8 cellular contexts compared by ENCODE assay signal in the genomic region with DNA sequence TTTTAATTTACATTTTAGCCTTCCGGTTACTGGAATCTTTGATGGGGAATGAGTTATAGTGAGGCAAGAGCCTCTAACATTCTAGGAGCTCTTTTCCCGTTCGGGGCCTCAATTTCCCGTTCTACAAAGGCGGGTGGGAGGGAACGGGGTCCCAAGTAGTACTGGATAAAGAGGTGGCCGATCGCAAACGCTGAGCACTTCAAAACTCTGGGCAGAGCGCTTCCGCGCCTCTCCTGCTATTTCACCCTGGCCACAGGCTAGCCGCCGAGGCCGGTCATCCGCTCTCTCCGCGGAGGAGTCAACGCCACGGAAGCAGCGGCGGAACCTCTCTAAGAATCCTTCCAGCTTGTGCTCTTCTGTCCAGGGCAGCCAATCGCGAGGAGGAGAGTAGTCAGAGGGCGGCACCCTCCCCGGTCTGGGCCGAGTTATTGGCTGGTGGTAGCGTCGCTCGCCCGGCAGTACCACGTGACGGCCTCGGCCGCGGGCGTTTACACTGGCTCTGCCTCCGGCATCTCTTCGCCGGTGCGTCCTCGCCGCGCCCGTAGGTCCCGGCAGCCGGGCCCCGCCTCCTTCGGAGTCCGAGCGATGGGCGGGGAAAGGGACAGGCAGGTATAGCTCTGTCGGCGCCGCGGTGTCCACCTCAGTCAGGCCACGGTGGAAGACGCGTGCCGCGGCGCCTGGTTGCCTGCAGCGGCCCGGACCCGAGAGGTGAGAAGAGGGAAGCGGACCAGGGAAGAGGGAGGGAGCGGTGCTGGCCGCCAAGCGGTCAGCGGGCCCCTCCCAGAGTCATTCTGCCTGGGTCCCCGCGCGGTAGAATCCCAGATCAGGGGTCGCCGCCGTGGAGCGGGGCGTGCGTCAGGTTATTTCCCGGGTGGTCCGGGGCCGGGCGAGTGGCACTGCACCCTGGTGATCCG. TPM values are rescaled to one million over a fixed set of nuclear protein-coding genes. Genes with fewer than 3 reads are reported as not detected.
A peak's percentile ranks its signal among the peaks of the same experiment; 100 is the strongest.
DNase-seq lines count a peak whose midpoint lies in the region; ATAC-seq and TF ChIP-seq lines count a peak whose summit lies in the region.

A gene (plus strand): TSS at position 487 of the 914 bp plus-strand sequence. CDS start 16,895 bp downstream, outside the sequence.

- H3K4me3 Mint-ChIP-seq in activated naive CD8-positive, alpha-beta T cell treated with anti-CD3 and anti-CD28 coated beads for 36 hours = peak within 1 kb of the TSS; percentile 96
- H3K4me3 Mint-ChIP-seq in glutamatergic neuron (ENCODE audit: unreplicated experiment) (peak within 1 kb of the TSS; percentile 96), osteocyte (ENCODE audit: unreplicated experiment) (peak within 1 kb of the TSS; percentile 88)

- ATAC-seq in HG02610 (IDR thresholded peaks at IDR 0.05; ENCODE audit: unreplicated experiment) = peak; percentile 99

- peaks cover 10% of the 10 kb centered on the region for H3K36me3 Mint-ChIP-seq in activated naive CD8-positive, alpha-beta T cell treated with anti-CD3 and anti-CD28 coated beads for 36 hours
- H3K36me3 Mint-ChIP-seq in glutamatergic neuron (ENCODE audit: unreplicated experiment) = no peaks in the 10 kb centered on the region
- no peaks in the 10 kb centered on the region for H3K36me3 Mint-ChIP-seq in osteocyte (ENCODE audit: unreplicated experiment)

- peaks cover 29% of the 10 kb centered on the region for H3K4me1 Mint-ChIP-seq in activated naive CD8-positive, alpha-beta T cell treated with anti-CD3 and anti-CD28 coated beads for 36 hours
- H3K4me1 Mint-ChIP-seq in glutamatergic neuron (ENCODE audit: low read depth, unreplicated experiment) (peaks cover 9% of the 10 kb centered on the region), osteocyte (ENCODE audit: unreplicated experiment) (peaks cover 49% of the 10 kb centered on the region)

- under 1% methylated on average over 84 of the region's 84 CpGs for WGBS in thymus

- DNase-seq in GM10248 (ENCODE audit: extremely low spot score) (peak; percentile 98), NCI-H1092 treated with DMSO at 0.1 percent for 48 hours (lab: John Stamatoyannopoulos, UW) (peak; percentile 94), SKM-1 (lab: John Stamatoyannopoulos, UW; ENCODE audit: unreplicated experiment) (peak; percentile 98), glutamatergic neuron (peak; percentile 95), osteocyte (ENCODE audit: extremely low spot score, unreplicated experiment) (peak; percentile 98)
- DNase-seq in activated naive CD8-positive, alpha-beta T cell treated with anti-CD3 and anti-CD28 coated beads for 36 hours = peak; percentile 95

- no peaks in the 10 kb centered on the region for H3K9me3 Mint-ChIP-seq in activated naive CD8-positive, alpha-beta T cell treated with anti-CD3 and anti-CD28 coated beads for 36 hours
- peaks cover 10% of the 10 kb centered on the region for H3K9me3 Mint-ChIP-seq in glutamatergic neuron (ENCODE audit: unreplicated experiment)
- H3K9me3 Mint-ChIP-seq in osteocyte (ENCODE audit: unreplicated experiment) = no peaks in the 10 kb centered on the region

- TF ChIP-seq CTCF in GM10248 (IDR thresholded peaks at IDR 0.05; ENCODE audit: control extremely low read depth, extremely low read depth, low read depth, missing control alignments) (no peak), glutamatergic neuron (IDR thresholded peaks at IDR 0.05; ENCODE audit: partially characterized antibody, unreplicated experiment) (no peak), osteocyte (IDR thresholded peaks at IDR 0.05) (no peak)

- H3K27ac Mint-ChIP-seq in activated naive CD8-positive, alpha-beta T cell treated with anti-CD3 and anti-CD28 coated beads for 36 hours = peak within 1 kb of the TSS; percentile 97
- H3K27ac Mint-ChIP-seq in glutamatergic neuron (ENCODE audit: unreplicated experiment) = peak within 1 kb of the TSS; percentile 94
- peak within 1 kb of the TSS; percentile 99 for H3K27ac Mint-ChIP-seq in osteocyte (ENCODE audit: unreplicated experiment)

- H3K27me3 ChIP-seq in thymus (ENCODE audit: control insufficient read depth, insufficient read depth) = no peaks in the 10 kb centered on the region

- peaks cover 10% of the 10 kb centered on the region for H3K4me1 ChIP-seq in thymus (ENCODE audit: control insufficient read depth, insufficient read depth, low read length)

- H3K36me3 ChIP-seq in thymus (ENCODE audit: control insufficient read depth, insufficient read depth) = no peaks in the 10 kb centered on the region

- H3K27ac ChIP-seq in thymus (ENCODE audit: low read depth) = peak within 1 kb of the TSS; percentile 87

- no peaks in the 10 kb centered on the region for H3K9me3 ChIP-seq in thymus (ENCODE audit: control insufficient read depth)

- H3K27me3 Mint-ChIP-seq in activated naive CD8-positive, alpha-beta T cell treated with anti-CD3 and anti-CD28 coated beads for 36 hours = no peaks in the 10 kb centered on the region
- peaks cover 9% of the 10 kb centered on the region for H3K27me3 Mint-ChIP-seq in glutamatergic neuron (ENCODE audit: unreplicated experiment)
- H3K27me3 Mint-ChIP-seq in osteocyte (ENCODE audit: unreplicated experiment) = no peaks in the 10 kb centered on the region

- H3K4me3 ChIP-seq in thymus (ENCODE audit: low read length) = peak within 1 kb of the TSS; percentile 94

- CTCF ChIA-PET in GM10248 (lab: Yijun Ruan, JAX) = interaction anchor here (1.0 to 7.7 kb wide), 16 partner anchors 9 to 338 kb away, joined by 3 to 46 read pairs (median 9); no protein-coding TSS in a partner anchor

- POLR2A ChIA-PET in GM10248 (lab: Yijun Ruan, JAX) = interaction anchor here (0.8 to 1.5 kb wide), 2 partner anchors 40 to 89 kb away, joined by 3 to 11 read pairs; a partner anchor contains a TSS

RNA-seq across cellular contexts. Expression of the gene that starts here (rescaled TPM):
- total RNA-seq in activated naive CD8-positive, alpha-beta T cell treated with anti-CD3 and anti-CD28 coated beads for 36 hours = 1 to 10 TPM; 6.6 TPM
- total RNA-seq in glutamatergic neuron (ENCODE audit: unreplicated experiment) = 4.7 TPM
- 39.7 and 41.8 TPM in 2 replicates for total RNA-seq in osteocyte
- polyA plus RNA-seq in thymus = 5.3 TPM

Comparison
In these comparisons a context has a peak if more than half of its experiments do, and no peak if none do; other contexts are left out.
1. Peak in every context shown above with its lines: DNase-seq, ATAC-seq, H3K4me3 ChIP-seq and H3K27ac ChIP-seq.